21 cellular contexts compared by ENCODE assay signal in the genomic region with DNA sequence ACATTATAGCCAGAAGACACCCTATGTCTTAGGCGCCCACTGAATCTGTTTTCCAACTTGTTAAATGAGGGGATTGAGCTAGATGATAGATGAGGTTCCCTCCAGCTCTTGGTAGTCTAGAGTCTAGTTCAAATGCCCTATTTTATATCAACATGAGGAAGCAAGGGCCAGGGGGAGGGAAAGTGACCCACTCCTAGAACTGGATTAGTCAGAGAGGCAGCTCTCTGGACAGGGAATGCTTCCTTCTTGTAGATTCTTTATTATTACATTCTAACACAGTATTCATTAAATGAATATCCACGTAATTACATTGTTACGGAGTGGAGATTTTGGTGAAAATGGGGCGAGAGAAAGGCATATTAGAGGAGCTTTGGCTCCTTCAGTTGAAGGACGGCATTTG.
"Had no signal": no experiment of that assay in that cellular context is flagged by ENCODE, and none has a peak within 500 bp of the region (broad histone marks: within the 10 kb centered on the region; RNA-seq: fewer than 3 reads in every experiment).

No MANE protein-coding gene starts in this region.

- H3K27ac Mint-ChIP-seq: activated naive CD4-positive, alpha-beta T cell treated with anti-CD3 and anti-CD28 coated beads, Interleukin-2, amount 50 U/mL, for 24 hours; activated naive CD8-positive, alpha-beta T cell treated with anti-CD3 and anti-CD28 coated beads, Interleukin-2, amount 50 U/mL, for 24 hours; activated T-helper 17 cell treated with anti-CD3 and anti-CD28 coated beads, Interleukin-2, amount 50 U/mL, for 72 hours; naive thymus-derived CD4-positive, alpha-beta T cell had no signal

- H3K27me3 Mint-ChIP-seq: activated naive CD4-positive, alpha-beta T cell treated with anti-CD3 and anti-CD28 coated beads, Interleukin-2, amount 50 U/mL, for 24 hours; activated naive CD8-positive, alpha-beta T cell treated with anti-CD3 and anti-CD28 coated beads, Interleukin-2, amount 50 U/mL, for 24 hours; activated T-helper 17 cell treated with anti-CD3 and anti-CD28 coated beads, Interleukin-2, amount 50 U/mL, for 72 hours; naive thymus-derived CD4-positive, alpha-beta T cell had no signal

- H3K9me3 Mint-ChIP-seq: activated naive CD4-positive, alpha-beta T cell treated with anti-CD3 and anti-CD28 coated beads, Interleukin-2, amount 50 U/mL, for 24 hours; activated naive CD8-positive, alpha-beta T cell treated with anti-CD3 and anti-CD28 coated beads, Interleukin-2, amount 50 U/mL, for 24 hours; activated T-helper 17 cell treated with anti-CD3 and anti-CD28 coated beads, Interleukin-2, amount 50 U/mL, for 72 hours; neural crest cell had no signal

- ATAC-seq: activated naive CD8-positive, alpha-beta T cell treated with anti-CD3 and anti-CD28 coated beads, Interleukin-2, amount 50 U/mL, for 24 hours; activated T-helper 17 cell treated with anti-CD3 and anti-CD28 coated beads, Interleukin-2, amount 50 U/mL, for 72 hours; gastrocnemius medialis; left colon; naive thymus-derived CD4-positive, alpha-beta T cell; right cardiac atrium had no signal

- DNase-seq: activated CD4-positive, alpha-beta T cell treated with anti-CD3 and anti-CD28 coated beads for 4 hours; activated CD4-positive, alpha-beta T cell treated with anti-CD3 and anti-CD28 coated beads, Interleukin-2, amount 50 U/mL, for 48 hours; activated CD8-positive, alpha-beta memory T cell treated with anti-CD3 and anti-CD28 coated beads for 24 hours; activated gamma-delta T cell treated with Interleukin-2 at 50 U/mL for 16 hours; activated naive CD8-positive, alpha-beta T cell treated with anti-CD3 and anti-CD28 coated beads, Interleukin-2, amount 50 U/mL, for 24 hours; activated T-cell treated with anti-CD3 and anti-CD28 coated beads, Interleukin-2, amount 50 U/mL, for 1 hour; amygdala; colonic mucosa; effector CD8-positive, alpha-beta T cell; gastrocnemius medialis; left colon; midbrain; naive thymus-derived CD4-positive, alpha-beta T cell; nucleus accumbens; right cardiac atrium; stimulated activated CD4-positive, alpha-beta T cell treated with anti-CD3 and anti-CD28 coated beads, Interleukin-15, amount 100 ng/mL, for 24 hours; stimulated activated CD4-positive, alpha-beta T cell treated with anti-CD3 and anti-CD28 coated beads, Interleukin-2, amount 100 ng/mL, for 24 hours; stimulated activated naive CD4-positive, alpha-beta T cell had no signal

- H3K4me3 Mint-ChIP-seq: activated naive CD4-positive, alpha-beta T cell treated with anti-CD3 and anti-CD28 coated beads, Interleukin-2, amount 50 U/mL, for 24 hours; activated naive CD8-positive, alpha-beta T cell treated with anti-CD3 and anti-CD28 coated beads, Interleukin-2, amount 50 U/mL, for 24 hours; activated T-helper 17 cell treated with anti-CD3 and anti-CD28 coated beads, Interleukin-2, amount 50 U/mL, for 72 hours; naive thymus-derived CD4-positive, alpha-beta T cell; neural crest cell had no signal

- H3K4me1 Mint-ChIP-seq: activated naive CD4-positive, alpha-beta T cell treated with anti-CD3 and anti-CD28 coated beads, Interleukin-2, amount 50 U/mL, for 24 hours; activated naive CD8-positive, alpha-beta T cell treated with anti-CD3 and anti-CD28 coated beads, Interleukin-2, amount 50 U/mL, for 24 hours; activated T-helper 17 cell treated with anti-CD3 and anti-CD28 coated beads, Interleukin-2, amount 50 U/mL, for 72 hours had no signal
